Comparison of ENCODE assay signal across 32 cellular contexts in genomic region chr2:234695981-234696380, GRCh38.
"Had no signal": no experiment of that assay in that cellular context is flagged by ENCODE, and none has a peak within 500 bp of the region (broad histone marks: within the 10 kb centered on the region; RNA-seq: fewer than 3 reads in every experiment).

No MANE protein-coding gene starts in this region.

- DNase-seq: activated B cell treated with CpG ODN at 0.5 μM for 24 hours; activated CD4-positive, alpha-beta memory T cell treated with anti-CD3 and anti-CD28 coated beads for 36 hours; activated CD4-positive, alpha-beta T cell treated with anti-CD3 and anti-CD28 coated beads for 4 hours; activated CD4-positive, alpha-beta T cell treated with anti-CD3 and anti-CD28 coated beads, Interleukin-2, amount 10 ng/mL, durations not matched to agents 24 days and 14 days; activated CD4-positive, alpha-beta T cell treated with anti-CD3 and anti-CD28 coated beads, Interleukin-2, amount 50 U/mL, for 1 hour; activated CD4-positive, alpha-beta T cell treated with anti-CD3 and anti-CD28 coated beads, Interleukin-2, amount 50 U/mL, for 4 hours; activated CD4-positive, CD25-positive, alpha-beta regulatory T cell treated with anti-CD3 and anti-CD28 coated beads, Interleukin-2, amount 50 U/mL, for 72 hours; activated CD8-positive, alpha-beta memory T cell treated with anti-CD3 and anti-CD28 coated beads, Interleukin-2, amount 50 U/mL, for 4 hours; activated CD8-positive, alpha-beta T cell treated with anti-CD3 and anti-CD28 coated beads for 36 hours; activated effector memory CD4-positive, alpha-beta T cell treated with anti-CD3 and anti-CD28 coated beads, Interleukin-2, amount 50 U/mL, for 16 hours; activated gamma-delta T cell treated with Interleukin-2 at 50 U/mL for 16 hours; activated naive CD4-positive, alpha-beta T cell; activated naive CD4-positive, alpha-beta T cell treated with anti-CD3 and anti-CD28 coated beads for 36 hours; activated naive CD4-positive, alpha-beta T cell treated with anti-CD3 and anti-CD28 coated beads, Interleukin-2, amount 50 U/mL, for 16 hours; activated naive CD8-positive, alpha-beta T cell treated with anti-CD3 and anti-CD28 coated beads for 36 hours; activated T-cell treated with anti-CD3 and anti-CD28 coated beads for 4 hours; activated T-cell treated with anti-CD3 and anti-CD28 coated beads, Interleukin-2, amount 50 U/mL, for 1 hour; activated T-cell treated with anti-CD3 and anti-CD28 coated beads, Interleukin-2, amount 50 U/mL, for 4 hours; activated T-cell treated with anti-CD3 and anti-CD28 coated beads, Interleukin-2, amount 50 U/mL, for 72 hours; adrenal gland; amniotic stem cell; aorta; body of pancreas; brain microvascular endothelial cell; central memory CD4-positive, alpha-beta T cell; T-helper 1 cell; T-helper 2 cell; T-helper 9 cell had no signal

- H3K27ac ChIP-seq: adrenal gland, body of pancreas, brain microvascular endothelial cell, breast epithelium, VCaP had no signal

- H3K36me3 ChIP-seq: adrenal gland, brain microvascular endothelial cell, breast epithelium had no signal

- ATAC-seq: activated CD8-positive, alpha-beta T cell treated with anti-CD3 and anti-CD28 coated beads for 36 hours; activated naive CD4-positive, alpha-beta T cell treated with anti-CD3 and anti-CD28 coated beads, Interleukin-2, amount 50 U/mL, for 72 hours; activated T-cell treated with anti-CD3 and anti-CD28 coated beads, Interleukin-2, amount 50 U/mL, for 4 hours; activated T-cell treated with anti-CD3 and anti-CD28 coated beads, Interleukin-2, amount 50 U/mL, for 72 hours; activated T-helper 17 cell treated with anti-CD3 and anti-CD28 coated beads, Interleukin-2, amount 50 U/mL, for 72 hours; body of pancreas had no signal

- H3K4me1 ChIP-seq: body of pancreas, breast epithelium had no signal

- H3K4me3 ChIP-seq: adrenal gland, body of pancreas, breast epithelium had no signal

- H3K27me3 ChIP-seq: adrenal gland, body of pancreas, brain microvascular endothelial cell, breast epithelium had no signal
